ENCODE assay signal across 19 cellular contexts in the genomic region with DNA sequence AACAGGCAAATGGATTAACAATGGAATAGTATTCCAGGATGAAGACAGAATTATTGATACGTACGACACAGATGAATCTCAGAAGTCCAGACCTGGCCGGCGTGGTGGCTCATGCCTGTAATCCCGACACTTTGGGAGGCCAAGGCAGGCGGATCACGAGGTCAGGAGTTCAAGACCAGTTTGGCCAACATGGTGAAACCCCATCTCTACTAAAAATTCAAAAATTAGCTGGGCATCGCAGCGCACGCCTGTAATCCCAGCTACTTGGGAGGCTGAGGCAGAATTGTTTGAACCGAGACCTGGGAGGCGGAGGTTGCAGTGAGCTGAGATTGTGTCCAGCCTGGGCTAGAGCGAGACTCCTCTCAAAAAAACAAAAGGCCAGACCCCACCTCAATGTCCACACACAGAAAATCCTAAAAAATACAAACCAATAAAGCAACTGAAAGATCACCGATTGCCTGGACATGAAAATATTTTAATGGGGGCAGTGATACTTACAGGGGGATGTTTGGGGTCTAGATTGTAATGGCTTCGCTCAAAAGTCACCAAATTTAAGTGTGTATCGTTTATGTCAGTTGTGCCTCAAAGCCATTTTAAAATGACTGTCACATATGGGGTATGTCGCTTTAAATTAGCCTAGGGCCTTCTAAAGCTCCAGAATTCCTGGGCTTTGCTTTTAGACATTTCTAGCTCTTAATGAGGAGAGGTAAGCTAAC. TPM values are rescaled to one million over a fixed set of nuclear protein-coding genes. Genes with fewer than 3 reads are reported as not detected.
A peak's percentile ranks its signal among the peaks of the same experiment; 100 is the strongest.
DNase-seq lines count a peak whose midpoint lies in the region; ATAC-seq, FAIRE-seq and TF ChIP-seq lines count a peak whose summit lies in the region.
"Had no signal": no experiment of that assay in that cellular context is flagged by ENCODE, and none has a peak within 500 bp of the region (broad histone marks: within the 10 kb centered on the region; RNA-seq: fewer than 3 reads in every experiment).

No MANE protein-coding gene starts in this region.

- POLR2A ChIA-PET in RWPE1 (lab: Yijun Ruan, JAX; ENCODE audit: low non-redundant PET), result interaction anchor here (0.6 kb wide), 1 partner anchor 10 kb away, joined by 5 read pairs; no protein-coding TSS in a partner anchor

- H3K27ac Mint-ChIP-seq in activated CD4-positive, alpha-beta T cell treated with anti-CD3 and anti-CD28 coated beads, Interleukin-2, amount 10 ng/mL, durations not matched to agents 24 days and 14 days, result peak overlapping the region; percentile 54
- H3K27ac Mint-ChIP-seq in memory B cell, result peak overlapping the region; percentile 73

- TF ChIP-seq POLR2A in GM12892 (IDR thresholded peaks at IDR 0.05; ENCODE audit: low read depth, low read length), result peak; percentile 82

- CTCF ChIA-PET in RWPE1 (lab: Yijun Ruan, JAX), result interaction anchor here (1.0 kb wide), 1 partner anchor 16 kb away, joined by 4 read pairs; no protein-coding TSS in a partner anchor

- intact Hi-C loops in activated CD4-positive, alpha-beta T cell treated with anti-CD3 and anti-CD28 coated beads, Interleukin-2, amount 10 ng/mL, durations not matched to agents 24 days and 14 days (cut with micrococcal nuclease), result no loop called here

- no peak for TF ChIP-seq CTCF in RWPE1 (conservative IDR thresholded peaks at IDR 0.05; ENCODE audit: low read depth)

- H3K27me3 Mint-ChIP-seq in activated CD4-positive, alpha-beta T cell treated with anti-CD3 and anti-CD28 coated beads, Interleukin-2, amount 10 ng/mL, durations not matched to agents 24 days and 14 days, result no peaks in the 10 kb centered on the region
- no peaks in the 10 kb centered on the region for H3K27me3 Mint-ChIP-seq in memory B cell

- FAIRE-seq in GM12892 (lab: Jason Lieb, UNC), result no peak
- FAIRE-seq: urothelium cell line had no signal

- no peak for DNase-seq in activated CD4-positive, alpha-beta T cell treated with anti-CD3 and anti-CD28 coated beads, Interleukin-2, amount 10 ng/mL, durations not matched to agents 24 days and 14 days
- no peak for DNase-seq in activated CD4-positive, alpha-beta T cell treated with anti-CD3 and anti-CD28 coated beads, Interleukin-2, amount 50 U/mL, for 48 hours
- DNase-seq in GM12892 (ENCODE audit: insufficient read length), result no peak
- no peak for DNase-seq in RWPE1 (ENCODE audit: low spot score)
- no peak for DNase-seq in memory B cell (ENCODE audit: low spot score in 2 of 2)
- DNase-seq in NCI-H1436 treated with DMSO at 0.1 percent for 48 hours (lab: John Stamatoyannopoulos, UW), result no peak
- no peak for DNase-seq in NCI-H128 (lab: John Stamatoyannopoulos, UW; ENCODE audit: unreplicated experiment)
- DNase-seq in HuH-7.5 (ENCODE audit: low spot score), result no peak
- DNase-seq: activated CD4-positive, alpha-beta T cell treated with anti-CD3 and anti-CD28 coated beads for 4 hours; DMS79 treated with DMSO at 0.1 percent for 48 hours; gastrocnemius medialis; left lung; NCI-H187; NCI-H446 treated with DMSO at 0.1 percent for 48 hours; SIG-M5; stomach had no signal

- ATAC-seq in memory B cell (ENCODE audit: low read depth), result no peak
- ATAC-seq: gastrocnemius medialis, left lung had no signal

- peak overlapping the region; percentile 58 for H3K27ac ChIP-seq in RWPE1
- H3K27ac ChIP-seq: C4-2B, colonic mucosa, left lung, stomach had no signal

- H3K9me3 Mint-ChIP-seq in activated CD4-positive, alpha-beta T cell treated with anti-CD3 and anti-CD28 coated beads, Interleukin-2, amount 10 ng/mL, durations not matched to agents 24 days and 14 days, result no peaks in the 10 kb centered on the region
- no peaks in the 10 kb centered on the region for H3K9me3 Mint-ChIP-seq in memory B cell

- peaks cover 26% of the 10 kb centered on the region for H3K4me1 Mint-ChIP-seq in activated CD4-positive, alpha-beta T cell treated with anti-CD3 and anti-CD28 coated beads, Interleukin-2, amount 10 ng/mL, durations not matched to agents 24 days and 14 days
- H3K4me1 Mint-ChIP-seq in memory B cell, result peaks cover 13% of the 10 kb centered on the region

- peaks cover 66% of the 10 kb centered on the region for H3K36me3 Mint-ChIP-seq in activated CD4-positive, alpha-beta T cell treated with anti-CD3 and anti-CD28 coated beads, Interleukin-2, amount 10 ng/mL, durations not matched to agents 24 days and 14 days (ENCODE audit: low read depth)
- H3K36me3 Mint-ChIP-seq in memory B cell, result peaks cover 33% of the 10 kb centered on the region

- H3K4me3 Mint-ChIP-seq in activated CD4-positive, alpha-beta T cell treated with anti-CD3 and anti-CD28 coated beads, Interleukin-2, amount 10 ng/mL, durations not matched to agents 24 days and 14 days, result peak overlapping the region; percentile 5
- no peak overlapping the region for H3K4me3 Mint-ChIP-seq in memory B cell

RNA-seq across cellular contexts. Expression of a gene that starts 3.8 kb away (rescaled TPM):
- total RNA-seq in activated CD4-positive, alpha-beta T cell treated with anti-CD3 and anti-CD28 coated beads, Interleukin-2, amount 10 ng/mL, durations not matched to agents 24 days and 14 days, result 1,641 and 1,650 TPM in 2 replicates
- 4,000 TPM for polyA plus RNA-seq in GM12892 (2012; ENCODE audit: missing spikeins)

RNA-seq across cellular contexts. Expression of a gene that starts 4.2 kb away (rescaled TPM):
- total RNA-seq in activated CD4-positive, alpha-beta T cell treated with anti-CD3 and anti-CD28 coated beads, Interleukin-2, amount 10 ng/mL, durations not matched to agents 24 days and 14 days, result 141 and 151 TPM in 2 replicates
- polyA plus RNA-seq in GM12892 (2012; ENCODE audit: missing spikeins), result 55.2 TPM

RNA-seq across cellular contexts. Expression of a gene that starts 16.3 kb away (rescaled TPM):
- total RNA-seq in activated CD4-positive, alpha-beta T cell treated with anti-CD3 and anti-CD28 coated beads, Interleukin-2, amount 10 ng/mL, durations not matched to agents 24 days and 14 days, result 28.8 and 31.6 TPM in 2 replicates
- polyA plus RNA-seq in GM12892 (2012; ENCODE audit: missing spikeins), result 32.5 TPM

RNA-seq across cellular contexts. Expression of a gene that starts 16.4 kb away (rescaled TPM):
- 46.3 and 47.1 TPM in 2 replicates for total RNA-seq in activated CD4-positive, alpha-beta T cell treated with anti-CD3 and anti-CD28 coated beads, Interleukin-2, amount 10 ng/mL, durations not matched to agents 24 days and 14 days
- 22.1 TPM for polyA plus RNA-seq in GM12892 (2012; ENCODE audit: missing spikeins)

RNA-seq across cellular contexts. Expression of a gene that starts 42.6 kb away (rescaled TPM):
- total RNA-seq in activated CD4-positive, alpha-beta T cell treated with anti-CD3 and anti-CD28 coated beads, Interleukin-2, amount 10 ng/mL, durations not matched to agents 24 days and 14 days, result 193 and 203 TPM in 2 replicates
- polyA plus RNA-seq in GM12892 (2012; ENCODE audit: missing spikeins), result 61.7 TPM
